1 cellular context compared by ENCODE assay signal in the genomic region with DNA sequence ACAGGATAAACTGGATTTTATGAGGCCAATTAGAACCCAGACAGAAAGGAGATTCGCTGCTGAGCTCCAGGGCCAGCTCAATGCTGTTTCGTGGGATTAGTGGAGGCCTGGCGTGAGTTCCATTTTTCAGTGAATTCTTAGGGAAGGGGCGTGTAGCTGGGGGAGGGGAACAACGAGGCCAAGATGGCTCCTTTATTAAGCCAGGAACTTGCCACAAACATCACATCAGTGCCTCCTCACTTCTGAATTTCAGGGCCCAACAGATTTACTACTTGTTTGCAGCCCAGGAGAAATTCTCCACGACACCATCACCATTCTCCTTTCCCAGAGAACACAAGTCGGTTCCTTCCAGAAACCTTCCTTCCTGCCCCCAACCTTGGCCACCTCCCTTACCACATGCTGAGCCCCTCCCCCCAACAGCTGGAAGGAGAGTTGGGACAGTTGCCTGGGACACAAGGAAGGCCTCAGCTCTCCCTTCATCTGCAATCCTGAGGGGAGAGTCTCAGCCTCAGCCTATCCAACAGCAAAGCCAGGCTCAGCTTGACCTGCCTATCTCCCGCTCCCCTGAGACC.
A peak's percentile ranks its signal among the peaks of the same experiment; 100 is the strongest.
TF ChIP-seq lines count a peak whose summit lies in the region.

No MANE protein-coding gene starts in this region.

TF ChIP-seq in H1, 55 proteins besides CTCF, POLR2A, EP300 and RAD21:
- TF ChIP-seq, protein P1, sequence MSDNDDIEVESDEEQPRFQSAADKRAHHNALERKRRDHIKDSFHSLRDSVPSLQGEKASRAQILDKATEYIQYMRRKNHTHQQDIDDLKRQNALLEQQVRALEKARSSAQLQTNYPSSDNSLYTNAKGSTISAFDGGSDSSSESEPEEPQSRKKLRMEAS (IDR thresholded peaks at IDR 0.05): peak; percentile 73; the same call in 1 of the 2 replicates
- TF ChIP-seq SIN3A (conservative IDR thresholded peaks at IDR 0.05 in 1 of 2, IDR thresholded peaks at IDR 0.05 in 1 of 2; ENCODE audit: low read depth in 1 of 2, low read length in 2 of 2) (peak; percentile 92 to 93; a peak in 3 of 4 replicates), CHD1 (IDR thresholded peaks at IDR 0.05; ENCODE audit: low read depth, low read length) (no peak), ASH2L (IDR thresholded peaks at IDR 0.05; ENCODE audit: low read length) (peak; percentile 100), MAFK (IDR thresholded peaks at IDR 0.05; ENCODE audit: low read depth, low read length) (no peak), TBP (IDR thresholded peaks at IDR 0.05; ENCODE audit: low read depth, low read length) (peak; percentile 19; the same call in 1 of the 2 replicates), TCF12 (IDR thresholded peaks at IDR 0.05; ENCODE audit: low read depth, low read length) (peak; percentile 98), KDM5A (IDR thresholded peaks at IDR 0.05; ENCODE audit: low read length) (no peak), SIX5 (IDR thresholded peaks at IDR 0.05; ENCODE audit: low read depth, low read length) (no peak), CBX8 (IDR thresholded peaks at IDR 0.05; ENCODE audit: borderline replicate concordance, low read depth, low read length) (no peak), CHD2 (IDR thresholded peaks at IDR 0.05; ENCODE audit: low read length) (peak; percentile 68), HDAC2 (IDR thresholded peaks at IDR 0.05; ENCODE audit: borderline replicate concordance in 1 of 2, low read depth in 2 of 2, low read length in 2 of 2) (peak; percentile 73 to 79; a peak in 3 of 4 replicates), NRF1 (IDR thresholded peaks at IDR 0.05; ENCODE audit: low read depth, low read length) (no peak), SAP30 (IDR thresholded peaks at IDR 0.05; ENCODE audit: insufficient read depth, insufficient replicate concordance, low read length) (peak; percentile 93), GTF2F1 (IDR thresholded peaks at IDR 0.05; ENCODE audit: borderline replicate concordance, low read depth, low read length) (no peak), CTBP2 (IDR thresholded peaks at IDR 0.05; ENCODE audit: borderline replicate concordance, insufficient read depth, insufficient read length, low read length) (peak; percentile 80), POU5F1 (IDR thresholded peaks at IDR 0.05; ENCODE audit: low read depth, low read length) (no peak), SP1 (IDR thresholded peaks at IDR 0.05; ENCODE audit: low read depth, low read length) (peak; percentile 80; the same call in 1 of the 2 replicates), KDM4A (IDR thresholded peaks at IDR 0.05; ENCODE audit: low read depth, low read length, severe bottlenecking) (no peak), RBBP5 (IDR thresholded peaks at IDR 0.05; ENCODE audit: borderline replicate concordance, low read depth, low read length) (peak; percentile 100), FOSL1 (IDR thresholded peaks at IDR 0.05; ENCODE audit: insufficient read depth, low read depth, low read length) (no peak), YY1 (IDR thresholded peaks at IDR 0.05; ENCODE audit: low read depth, low read length) (peak; percentile 77), EGR1 (IDR thresholded peaks at IDR 0.05; ENCODE audit: borderline replicate concordance, low read depth, low read length) (no peak), GABPA (IDR thresholded peaks at IDR 0.05; ENCODE audit: borderline replicate concordance, insufficient read depth, low read length) (no peak), HDAC6 (IDR thresholded peaks at IDR 0.05; ENCODE audit: low read depth, low read length) (no peak), CBX5 (IDR thresholded peaks at IDR 0.05; ENCODE audit: low read depth, low read length) (no peak), BCL11A (IDR thresholded peaks at IDR 0.05; ENCODE audit: low read depth in 2 of 2, low read length in 2 of 2) (no peak), POLR2AphosphoS5 (IDR thresholded peaks at IDR 0.05; ENCODE audit: low read depth, low read length) (peak; percentile 70), SP4 (IDR thresholded peaks at IDR 0.05; ENCODE audit: low read length) (no peak), CREB1 (IDR thresholded peaks at IDR 0.05) (no peak; the same call in 1 of the 2 replicates), BRCA1 (IDR thresholded peaks at IDR 0.05; ENCODE audit: low read depth, low read length) (no peak), KDM1A (IDR thresholded peaks at IDR 0.05; ENCODE audit: borderline replicate concordance, low read length) (peak; percentile 46; the same call in 1 of the 2 replicates), SRF (IDR thresholded peaks at IDR 0.05; ENCODE audit: low read depth, low read length) (no peak), TAF1 (IDR thresholded peaks at IDR 0.05; ENCODE audit: low read depth, low read length) (peak; percentile 50; the same call in 1 of the 2 replicates), TEAD4 (IDR thresholded peaks at IDR 0.05; ENCODE audit: low read depth, low read length) (peak; percentile 62)
- TF ChIP-seq, protein P2, sequence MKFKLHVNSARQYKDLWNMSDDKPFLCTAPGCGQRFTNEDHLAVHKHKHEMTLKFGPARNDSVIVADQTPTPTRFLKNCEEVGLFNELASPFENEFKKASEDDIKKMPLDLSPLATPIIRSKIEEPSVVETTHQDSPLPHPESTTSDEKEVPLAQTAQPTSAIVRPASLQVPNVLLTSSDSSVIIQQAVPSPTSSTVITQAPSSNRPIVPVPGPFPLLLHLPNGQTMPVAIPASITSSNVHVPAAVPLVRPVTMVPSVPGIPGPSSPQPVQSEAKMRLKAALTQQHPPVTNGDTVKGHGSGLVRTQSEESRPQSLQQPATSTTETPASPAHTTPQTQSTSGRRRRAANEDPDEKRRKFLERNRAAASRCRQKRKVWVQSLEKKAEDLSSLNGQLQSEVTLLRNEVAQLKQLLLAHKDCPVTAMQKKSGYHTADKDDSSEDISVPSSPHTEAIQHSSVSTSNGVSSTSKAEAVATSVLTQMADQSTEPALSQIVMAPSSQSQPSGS (IDR thresholded peaks at IDR 0.05; ENCODE audit: low read length): peak; percentile 62; the same call in 1 of the 2 replicates
- TF ChIP-seq, protein P3, sequence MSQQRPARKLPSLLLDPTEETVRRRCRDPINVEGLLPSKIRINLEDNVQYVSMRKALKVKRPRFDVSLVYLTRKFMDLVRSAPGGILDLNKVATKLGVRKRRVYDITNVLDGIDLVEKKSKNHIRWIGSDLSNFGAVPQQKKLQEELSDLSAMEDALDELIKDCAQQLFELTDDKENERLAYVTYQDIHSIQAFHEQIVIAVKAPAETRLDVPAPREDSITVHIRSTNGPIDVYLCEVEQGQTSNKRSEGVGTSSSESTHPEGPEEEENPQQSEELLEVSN (IDR thresholded peaks at IDR 0.05): 0 out of 2 replicates have a peak, but pooled peaks have one; percentile 25
- TF ChIP-seq, protein P4, sequence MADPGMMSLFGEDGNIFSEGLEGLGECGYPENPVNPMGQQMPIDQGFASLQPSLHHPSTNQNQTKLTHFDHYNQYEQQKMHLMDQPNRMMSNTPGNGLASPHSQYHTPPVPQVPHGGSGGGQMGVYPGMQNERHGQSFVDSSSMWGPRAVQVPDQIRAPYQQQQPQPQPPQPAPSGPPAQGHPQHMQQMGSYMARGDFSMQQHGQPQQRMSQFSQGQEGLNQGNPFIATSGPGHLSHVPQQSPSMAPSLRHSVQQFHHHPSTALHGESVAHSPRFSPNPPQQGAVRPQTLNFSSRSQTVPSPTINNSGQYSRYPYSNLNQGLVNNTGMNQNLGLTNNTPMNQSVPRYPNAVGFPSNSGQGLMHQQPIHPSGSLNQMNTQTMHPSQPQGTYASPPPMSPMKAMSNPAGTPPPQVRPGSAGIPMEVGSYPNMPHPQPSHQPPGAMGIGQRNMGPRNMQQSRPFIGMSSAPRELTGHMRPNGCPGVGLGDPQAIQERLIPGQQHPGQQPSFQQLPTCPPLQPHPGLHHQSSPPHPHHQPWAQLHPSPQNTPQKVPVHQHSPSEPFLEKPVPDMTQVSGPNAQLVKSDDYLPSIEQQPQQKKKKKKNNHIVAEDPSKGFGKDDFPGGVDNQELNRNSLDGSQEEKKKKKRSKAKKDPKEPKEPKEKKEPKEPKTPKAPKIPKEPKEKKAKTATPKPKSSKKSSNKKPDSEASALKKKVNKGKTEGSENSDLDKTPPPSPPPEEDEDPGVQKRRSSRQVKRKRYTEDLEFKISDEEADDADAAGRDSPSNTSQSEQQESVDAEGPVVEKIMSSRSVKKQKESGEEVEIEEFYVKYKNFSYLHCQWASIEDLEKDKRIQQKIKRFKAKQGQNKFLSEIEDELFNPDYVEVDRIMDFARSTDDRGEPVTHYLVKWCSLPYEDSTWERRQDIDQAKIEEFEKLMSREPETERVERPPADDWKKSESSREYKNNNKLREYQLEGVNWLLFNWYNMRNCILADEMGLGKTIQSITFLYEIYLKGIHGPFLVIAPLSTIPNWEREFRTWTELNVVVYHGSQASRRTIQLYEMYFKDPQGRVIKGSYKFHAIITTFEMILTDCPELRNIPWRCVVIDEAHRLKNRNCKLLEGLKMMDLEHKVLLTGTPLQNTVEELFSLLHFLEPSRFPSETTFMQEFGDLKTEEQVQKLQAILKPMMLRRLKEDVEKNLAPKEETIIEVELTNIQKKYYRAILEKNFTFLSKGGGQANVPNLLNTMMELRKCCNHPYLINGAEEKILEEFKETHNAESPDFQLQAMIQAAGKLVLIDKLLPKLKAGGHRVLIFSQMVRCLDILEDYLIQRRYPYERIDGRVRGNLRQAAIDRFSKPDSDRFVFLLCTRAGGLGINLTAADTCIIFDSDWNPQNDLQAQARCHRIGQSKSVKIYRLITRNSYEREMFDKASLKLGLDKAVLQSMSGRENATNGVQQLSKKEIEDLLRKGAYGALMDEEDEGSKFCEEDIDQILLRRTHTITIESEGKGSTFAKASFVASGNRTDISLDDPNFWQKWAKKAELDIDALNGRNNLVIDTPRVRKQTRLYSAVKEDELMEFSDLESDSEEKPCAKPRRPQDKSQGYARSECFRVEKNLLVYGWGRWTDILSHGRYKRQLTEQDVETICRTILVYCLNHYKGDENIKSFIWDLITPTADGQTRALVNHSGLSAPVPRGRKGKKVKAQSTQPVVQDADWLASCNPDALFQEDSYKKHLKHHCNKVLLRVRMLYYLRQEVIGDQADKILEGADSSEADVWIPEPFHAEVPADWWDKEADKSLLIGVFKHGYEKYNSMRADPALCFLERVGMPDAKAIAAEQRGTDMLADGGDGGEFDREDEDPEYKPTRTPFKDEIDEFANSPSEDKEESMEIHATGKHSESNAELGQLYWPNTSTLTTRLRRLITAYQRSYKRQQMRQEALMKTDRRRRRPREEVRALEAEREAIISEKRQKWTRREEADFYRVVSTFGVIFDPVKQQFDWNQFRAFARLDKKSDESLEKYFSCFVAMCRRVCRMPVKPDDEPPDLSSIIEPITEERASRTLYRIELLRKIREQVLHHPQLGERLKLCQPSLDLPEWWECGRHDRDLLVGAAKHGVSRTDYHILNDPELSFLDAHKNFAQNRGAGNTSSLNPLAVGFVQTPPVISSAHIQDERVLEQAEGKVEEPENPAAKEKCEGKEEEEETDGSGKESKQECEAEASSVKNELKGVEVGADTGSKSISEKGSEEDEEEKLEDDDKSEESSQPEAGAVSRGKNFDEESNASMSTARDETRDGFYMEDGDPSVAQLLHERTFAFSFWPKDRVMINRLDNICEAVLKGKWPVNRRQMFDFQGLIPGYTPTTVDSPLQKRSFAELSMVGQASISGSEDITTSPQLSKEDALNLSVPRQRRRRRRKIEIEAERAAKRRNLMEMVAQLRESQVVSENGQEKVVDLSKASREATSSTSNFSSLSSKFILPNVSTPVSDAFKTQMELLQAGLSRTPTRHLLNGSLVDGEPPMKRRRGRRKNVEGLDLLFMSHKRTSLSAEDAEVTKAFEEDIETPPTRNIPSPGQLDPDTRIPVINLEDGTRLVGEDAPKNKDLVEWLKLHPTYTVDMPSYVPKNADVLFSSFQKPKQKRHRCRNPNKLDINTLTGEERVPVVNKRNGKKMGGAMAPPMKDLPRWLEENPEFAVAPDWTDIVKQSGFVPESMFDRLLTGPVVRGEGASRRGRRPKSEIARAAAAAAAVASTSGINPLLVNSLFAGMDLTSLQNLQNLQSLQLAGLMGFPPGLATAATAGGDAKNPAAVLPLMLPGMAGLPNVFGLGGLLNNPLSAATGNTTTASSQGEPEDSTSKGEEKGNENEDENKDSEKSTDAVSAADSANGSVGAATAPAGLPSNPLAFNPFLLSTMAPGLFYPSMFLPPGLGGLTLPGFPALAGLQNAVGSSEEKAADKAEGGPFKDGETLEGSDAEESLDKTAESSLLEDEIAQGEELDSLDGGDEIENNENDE (IDR thresholded peaks at IDR 0.05; ENCODE audit: insufficient replicate concordance, low read length): no peak
- TF ChIP-seq, protein P5, sequence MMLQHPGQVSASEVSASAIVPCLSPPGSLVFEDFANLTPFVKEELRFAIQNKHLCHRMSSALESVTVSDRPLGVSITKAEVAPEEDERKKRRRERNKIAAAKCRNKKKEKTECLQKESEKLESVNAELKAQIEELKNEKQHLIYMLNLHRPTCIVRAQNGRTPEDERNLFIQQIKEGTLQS (IDR thresholded peaks at IDR 0.05; ENCODE audit: insufficient read depth, low read depth, low read length): no peak
